ENCODE assay signal across 21 cellular contexts in the genomic region with DNA sequence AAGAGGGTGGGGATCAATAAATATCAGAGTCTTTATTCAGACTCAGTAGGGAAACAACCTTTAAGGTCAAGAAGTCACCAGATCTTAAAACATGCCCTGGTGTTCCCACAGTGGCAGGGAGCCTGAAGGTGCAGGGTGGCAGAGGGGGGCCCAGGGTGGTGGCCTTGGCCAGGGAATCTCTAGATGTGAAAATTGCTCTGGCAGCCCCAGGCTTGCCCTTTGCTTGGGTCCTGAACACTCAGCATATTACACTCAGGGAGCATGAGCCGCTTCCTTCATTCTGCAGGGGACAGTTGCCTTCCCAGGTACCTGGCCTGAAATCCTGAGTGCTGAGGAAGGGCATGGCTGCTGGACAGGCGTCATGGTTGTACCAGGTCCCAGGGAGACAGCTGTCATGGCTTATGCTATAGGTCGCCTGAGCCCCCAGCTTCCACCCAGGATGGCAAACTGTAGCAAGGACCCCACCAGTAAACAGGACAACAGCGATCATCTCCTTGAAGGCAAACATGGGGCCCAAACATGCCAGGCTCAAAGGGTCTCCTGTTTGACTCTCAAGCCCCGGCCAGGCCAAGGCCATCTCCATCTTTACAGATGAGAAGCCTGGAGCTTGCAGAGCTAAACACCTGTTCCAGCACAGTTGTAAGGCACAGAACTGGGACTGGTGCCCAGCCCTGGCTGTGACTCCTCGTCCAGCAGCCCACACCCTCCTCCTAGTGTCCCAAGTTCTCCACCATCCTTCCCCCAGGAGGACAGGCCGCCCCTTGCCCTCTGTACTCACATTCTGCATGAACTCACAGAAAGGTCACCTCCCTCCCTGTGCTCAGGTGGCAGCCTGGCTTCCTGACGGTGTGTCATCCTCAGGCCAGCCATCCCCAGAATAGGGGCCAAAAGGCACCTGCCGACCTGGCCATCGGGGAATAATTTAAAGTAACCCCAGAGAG. TPM values are rescaled to one million over a fixed set of nuclear protein-coding genes. Genes with fewer than 3 reads are reported as not detected.
A peak's percentile ranks its signal among the peaks of the same experiment; 100 is the strongest.
DNase-seq lines count a peak whose midpoint lies in the region; ATAC-seq and TF ChIP-seq lines count a peak whose summit lies in the region.
"Had no signal": no experiment of that assay in that cellular context is flagged by ENCODE, and none has a peak within 500 bp of the region (broad histone marks: within the 10 kb centered on the region; RNA-seq: fewer than 3 reads in every experiment).

No MANE protein-coding gene starts in this region.

- peak overlapping the region in 1 of 3 donors; percentile 24 for H3K27ac ChIP-seq in right lobe of liver
- no peak overlapping the region for H3K27ac ChIP-seq in sigmoid colon
- H3K27ac ChIP-seq: C4-2B had no signal

- WGBS in right lobe of liver (ENCODE audit: insufficient coverage, low coverage, low lambda C conversion rate, missing lambda C conversion rate): 37% methylated on average over 5 of the region's 10 CpGs
- 72 to 87% methylated on average over 10 of the region's 10 CpGs for WGBS in sigmoid colon, 2 donors

- peaks cover 0 to 23% (median under 1%) of the 10 kb centered on the region in 4 donors for H3K4me1 ChIP-seq in right lobe of liver
- no peaks in the 10 kb centered on the region for H3K4me1 ChIP-seq in sigmoid colon

- H3K9me3 ChIP-seq in right lobe of liver: no peaks in the 10 kb centered on the region
- no peaks in the 10 kb centered on the region for H3K9me3 ChIP-seq in sigmoid colon

- no peak overlapping the region for H3K27ac Mint-ChIP-seq in type B pancreatic cell

- H3K36me3 ChIP-seq in right lobe of liver (peaks cover 0 to 86% (median 13%) of the 10 kb centered on the region in 4 donors), sigmoid colon (no peaks in the 10 kb centered on the region)

- DNase-seq in activated CD8-positive, alpha-beta memory T cell treated with anti-CD3 and anti-CD28 coated beads, Interleukin-2, amount 50 U/mL, for 48 hours: peak; percentile 17
- DNase-seq in activated CD8-positive, alpha-beta memory T cell treated with anti-CD3 and anti-CD28 coated beads, Interleukin-2, amount 50 U/mL, for 4 hours: no peak
- peak; percentile 7 for DNase-seq in GM13977 (ENCODE audit: low spot score)
- peak in 1 of 3 donors; percentile 89 for DNase-seq in right lobe of liver
- peak; percentile 60 for DNase-seq in type B pancreatic cell (ENCODE audit: extremely low spot score, unreplicated experiment)
- DNase-seq in sigmoid colon: no peak
- no peak for DNase-seq in HuH-7 (ENCODE audit: low spot score)
- no peak for DNase-seq in NCI-H1092 (lab: John Stamatoyannopoulos, UW)
- DNase-seq: COR-L47, EL, HCEC 1CT, MV-4-11, NCI-H1417 treated with DMSO at 0.1 percent for 48 hours, NCI-H2029, NCI-H2171, NCI-H446 treated with DMSO at 0.1 percent for 48 hours, NCI-H748 treated with DMSO at 0.1 percent for 48 hours, PC-3 had no signal

- ATAC-seq in right lobe of liver: peak; percentile 55 to 90 (median 58)
- ATAC-seq: PC-3 had no signal

- in situ Hi-C loops in GM13977 (cut with MboI; ENCODE audit: low pct_unique_long_range_greater_than_20kb, low sequenced_read_pairs, unreplicated experiment): no loop called here

- no peak overlapping the region for H3K4me3 Mint-ChIP-seq in type B pancreatic cell

- no peak for TF ChIP-seq POLR2A in right lobe of liver (IDR thresholded peaks at IDR 0.05)
- TF ChIP-seq POLR2A in sigmoid colon (IDR thresholded peaks at IDR 0.05): no peak

- H3K27me3 ChIP-seq in right lobe of liver (no peaks in the 10 kb centered on the region), sigmoid colon (peaks cover 5 to 56% (median 25%) of the 10 kb centered on the region in 3 donors)

- H3K36me3 Mint-ChIP-seq in type B pancreatic cell: no peaks in the 10 kb centered on the region

- no peaks in the 10 kb centered on the region for H3K9me3 Mint-ChIP-seq in type B pancreatic cell

- no peak for TF ChIP-seq EP300 in sigmoid colon (IDR thresholded peaks at IDR 0.05)

- H3K4me3 ChIP-seq in right lobe of liver (no peak overlapping the region), sigmoid colon (no peak overlapping the region)
- H3K4me3 ChIP-seq: K562 had no signal

- intact Hi-C loops in right lobe of liver (cut with DNase I) (no loop called here), sigmoid colon (cut with DNase I) (no loop called here)

- TF ChIP-seq CTCF in GM13977 (IDR thresholded peaks at IDR 0.05; ENCODE audit: extremely low read depth, insufficient read depth, missing control alignments) (no peak), right lobe of liver (IDR thresholded peaks at IDR 0.05) (no peak), type B pancreatic cell (conservative IDR thresholded peaks at IDR 0.05) (no peak), sigmoid colon (IDR thresholded peaks at IDR 0.05) (no peak)

- H3K27me3 Mint-ChIP-seq in type B pancreatic cell: peaks cover 37% of the 10 kb centered on the region

- no peaks in the 10 kb centered on the region for H3K4me1 Mint-ChIP-seq in type B pancreatic cell (ENCODE audit: unreplicated experiment)

RNA-seq across cellular contexts. Expression of a gene that starts 14.6 kb away (rescaled TPM):
- total RNA-seq in right lobe of liver (100 to 1,000 TPM in 1 of 6 experiments, 10 to 100 TPM in 5; 30.1 to 116 (median 49.0) TPM), type B pancreatic cell (ENCODE audit: low replicate concordance) (0.31 TPM in 1 of 2 replicates, not detected in the other), sigmoid colon (not detected)
- polyA plus RNA-seq in sigmoid colon: under 1 TPM in 2 of 3 donors, not detected in 1; under 0.01 to 0.16 TPM
- total RNA-seq: K562, PC-3, SK-MEL-5 had no signal
- polyA plus RNA-seq: K562 had no signal

RNA-seq across cellular contexts. Expression of a gene that starts 14.8 kb away (rescaled TPM):
- total RNA-seq in right lobe of liver (10 to 100 TPM; 15.3 to 63.5 (median 35.4) TPM), type B pancreatic cell (ENCODE audit: low replicate concordance) (0.10 and 0.36 TPM in 2 replicates), sigmoid colon (not detected)
- polyA plus RNA-seq in sigmoid colon: under 1 TPM in 2 of 3 donors, not detected in 1; 0.10 to 0.23 TPM
- total RNA-seq: K562, PC-3 had no signal

Comparison
In these comparisons a context has a peak if more than half of its experiments do, and no peak if none do; other contexts are left out.
1. DNase-seq: peak in activated CD8-positive, alpha-beta memory T cell treated with anti-CD3 and anti-CD28 coated beads, Interleukin-2, amount 50 U/mL, for 48 hours (single experiment), GM13977 (single experiment) and type B pancreatic cell (single experiment); none in activated CD8-positive, alpha-beta memory T cell treated with anti-CD3 and anti-CD28 coated beads, Interleukin-2, amount 50 U/mL, for 4 hours (single experiment), sigmoid colon (single experiment), HuH-7 (single experiment) and NCI-H1092 (single experiment).
2. RNA of a gene that starts 14.6 kb away (total RNA-seq): 30.1 to 116 TPM in right lobe of liver; 0.31 TPM in type B pancreatic cell and not detected in sigmoid colon; every median in the first group is over 10 times any median in the second.
3. RNA of a gene that starts 14.8 kb away (total RNA-seq): 15.3 to 63.5 TPM in right lobe of liver; 0.10 to 0.36 TPM in type B pancreatic cell and not detected in sigmoid colon; every median in the first group is over 10 times any median in the second.